Comparison of ENCODE assay signal across 16 cellular contexts in the genomic region with DNA sequence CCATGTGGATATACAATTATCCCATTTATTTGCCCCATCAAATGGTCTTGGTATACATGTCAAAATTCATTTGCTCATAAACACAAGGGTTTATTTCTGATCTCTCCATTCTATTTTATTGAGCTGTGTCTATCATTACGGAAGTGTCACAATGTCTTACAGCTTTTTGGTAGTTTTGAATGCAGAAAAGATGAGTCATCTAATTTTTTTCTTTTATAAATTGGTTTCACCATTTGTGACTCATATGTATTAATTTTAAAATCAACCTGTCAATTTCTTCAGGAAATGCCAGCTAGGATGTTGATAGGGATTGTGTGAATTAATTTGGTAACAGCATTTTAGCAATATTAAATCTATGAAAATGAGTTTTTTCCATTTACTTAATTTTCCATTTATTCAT.
DNase-seq lines count a peak whose midpoint lies in the region; ATAC-seq, FAIRE-seq and TF ChIP-seq lines count a peak whose summit lies in the region.
"Had no signal": no experiment of that assay in that cellular context is flagged by ENCODE, and none has a peak within 500 bp of the region (broad histone marks: within the 10 kb centered on the region; RNA-seq: fewer than 3 reads in every experiment).

No MANE protein-coding gene starts in this region.

- FAIRE-seq in HepG2 (lab: Jason Lieb, UNC) (no peak), bronchial epithelial cell (lab: Jason Lieb, UNC) (no peak)
- FAIRE-seq: D721Med, GM12891 had no signal

- H3K36me3 ChIP-seq in HepG2 (replicated peaks in 1 of 2; ENCODE audit: control insufficient read depth in 1 of 2, insufficient read depth in 2 of 2, low read length in 2 of 2) (no peaks in the 10 kb centered on the region), right lobe of liver (no peaks in the 10 kb centered on the region), bronchial epithelial cell (ENCODE audit: control insufficient read depth, insufficient read depth, low read length) (no peaks in the 10 kb centered on the region)
- H3K36me3 ChIP-seq: HAP-1 had no signal

- no peak overlapping the region for H2AFZ ChIP-seq in HepG2 (ENCODE audit: low read length)
- H2AFZ ChIP-seq: GM23248 had no signal

- H3K9me3 ChIP-seq in HepG2 (ENCODE audit: low read length) (no peaks in the 10 kb centered on the region), right lobe of liver (no peaks in the 10 kb centered on the region), T-helper 17 cell (ENCODE audit: control insufficient read depth, low read length, poor library complexity, severe bottlenecking) (no peaks in the 10 kb centered on the region)
- H3K9me3 ChIP-seq: Caco-2, HAP-1 had no signal

- no peak overlapping the region for H3K4me3 Mint-ChIP-seq in T-helper 17 cell
- H3K4me3 Mint-ChIP-seq: CD4-positive, alpha-beta T cell had no signal

- H3K27ac ChIP-seq in HepG2 (ENCODE audit: extremely low read length, insufficient read depth, low read length) (no peak overlapping the region), right lobe of liver (no peak overlapping the region)
- H3K27ac ChIP-seq: C4-2B, GM23248 had no signal

- CTCF ChIA-PET in HepG2 (lab: Yijun Ruan, JAX; ENCODE audit: low intra/inter-chr PET ratio, low total read pairs), result no interaction called here

- TF ChIP-seq RAD21 in HepG2 (CRISPR knock-in tag; IDR thresholded peaks at IDR 0.05), result no peak

- no peaks in the 10 kb centered on the region for H3K4me1 ChIP-seq in HepG2 (ENCODE audit: insufficient read depth, low read length)
- no peaks in the 10 kb centered on the region for H3K4me1 ChIP-seq in right lobe of liver
- H3K4me1 ChIP-seq: HAP-1 had no signal

- BruUV-seq in HepG2 (replicated peaks; lab: Mats Ljungman, UMichigan), result no TSS peak

- H3K79me2 ChIP-seq in HepG2 (ENCODE audit: insufficient read depth, low read length), result no peaks in the 10 kb centered on the region

- H3K27me3 ChIP-seq in HepG2 (ENCODE audit: control insufficient read depth in 1 of 2, insufficient read depth in 2 of 2, low read length in 2 of 2) (no peaks in the 10 kb centered on the region), right lobe of liver (no peaks in the 10 kb centered on the region), bronchial epithelial cell (ENCODE audit: control insufficient read depth, insufficient read depth, low read length) (no peaks in the 10 kb centered on the region)

- no peak for TF ChIP-seq POLR2A in HepG2 (IDR thresholded peaks at IDR 0.05; ENCODE audit: insufficient read depth in 1 of 2, low read depth in 2 of 2, low read length in 2 of 2)
- TF ChIP-seq POLR2A in right lobe of liver (IDR thresholded peaks at IDR 0.05), result no peak

- POLR2A ChIA-PET in HepG2 (lab: Yijun Ruan, JAX), result no interaction called here

- TF ChIP-seq EP300 in HepG2 (IDR thresholded peaks at IDR 0.05; ENCODE audit: low read depth in 2 of 2, low read length in 2 of 2), result no peak
- TF ChIP-seq EP300 in HepG2 (CRISPR knock-in tag; IDR thresholded peaks at IDR 0.05; ENCODE audit: borderline replicate concordance), result no peak

- H3K4me1 Mint-ChIP-seq in T-helper 17 cell, result no peaks in the 10 kb centered on the region

- in situ Hi-C loops in HepG2 (cut with HindIII; ENCODE audit: extremely low pct_ligation_motif_present, low pct_unique_long_range_greater_than_20kb), result no loop called here

- no peaks in the 10 kb centered on the region for H3K36me3 Mint-ChIP-seq in T-helper 17 cell (ENCODE audit: low read depth)

- H3K27me3 Mint-ChIP-seq in T-helper 17 cell, result no peaks in the 10 kb centered on the region
- H3K27me3 Mint-ChIP-seq: CD4-positive, alpha-beta T cell had no signal

- no peaks in the 10 kb centered on the region for H4K20me1 ChIP-seq in HepG2 (ENCODE audit: insufficient read depth, low read length)

- no peak for ATAC-seq in HepG2
- no peak for ATAC-seq in right lobe of liver
- ATAC-seq in HG03039 (IDR thresholded peaks at IDR 0.05; ENCODE audit: unreplicated experiment), result no peak
- no peak for ATAC-seq in T-helper 17 cell

- H3K9ac ChIP-seq in HepG2 (ENCODE audit: insufficient read depth, low read depth, low read length), result no peak overlapping the region
- H3K9ac ChIP-seq: GM23248 had no signal

- DNase-seq in HepG2 (ENCODE audit: low spot score), result no peak
- no peak for DNase-seq in right lobe of liver
- DNase-seq in bronchial epithelial cell (ENCODE audit: low read depth), result peak; percentile 14
- peak; percentile 4 for DNase-seq in putamen (ENCODE audit: low spot score)
- no peak for DNase-seq in SK-N-DZ (ENCODE audit: low spot score)
- DNase-seq in T-helper 17 cell, result no peak
- DNase-seq: 8988T; ACHN; Caco-2; CD4-positive, alpha-beta T cell; GM23248 had no signal

- no peak overlapping the region for H3K4me2 ChIP-seq in HepG2 (ENCODE audit: low read depth, low read length)

- TF ChIP-seq CTCF in HepG2 (CRISPR knock-in tag; IDR thresholded peaks at IDR 0.05) (no peak), right lobe of liver (IDR thresholded peaks at IDR 0.05) (no peak), bronchial epithelial cell (IDR thresholded peaks at IDR 0.05; ENCODE audit: insufficient read depth, low read length, severe bottlenecking) (no peak)

- H3K4me3 ChIP-seq in HepG2 (replicated peaks in 1 of 3; ENCODE audit: insufficient read depth in 1 of 3, low read depth in 2 of 3, low read length in 3 of 3), result no peak overlapping the region
- no peak overlapping the region for H3K4me3 ChIP-seq in right lobe of liver
- no peak overlapping the region for H3K4me3 ChIP-seq in bronchial epithelial cell (ENCODE audit: low read depth, low read length)
- H3K4me3 ChIP-seq: GM23248, HAP-1 had no signal

- H3K27ac Mint-ChIP-seq in T-helper 17 cell, result no peak overlapping the region
- H3K27ac Mint-ChIP-seq: CD4-positive, alpha-beta T cell had no signal

- intact Hi-C loops in HepG2 (cut with micrococcal nuclease; ENCODE audit: unreplicated experiment), result no loop called here
- intact Hi-C loops in right lobe of liver (cut with DNase I), result no loop called here

- WGBS in HepG2 (ENCODE audit: low lambda C conversion rate), result 2% methylated on average over 1 of the region's 1 CpG
- WGBS in right lobe of liver (ENCODE audit: insufficient coverage, low coverage, low lambda C conversion rate, missing lambda C conversion rate), result 55% methylated on average over 1 of the region's 1 CpG

TF ChIP-seq in HepG2, 621 proteins besides CTCF, POLR2A, EP300 and RAD21:
- TF ChIP-seq THRA (CRISPR knock-in tag; IDR thresholded peaks at IDR 0.05; ENCODE audit: borderline replicate concordance), result no peak
- peak; percentile 17; the same call in 1 of the 2 replicates for TF ChIP-seq MAFF (IDR thresholded peaks at IDR 0.05; ENCODE audit: low read depth, low read length)
- no peak for TF ChIP-seq PCBP1 (IDR thresholded peaks at IDR 0.05; ENCODE audit: borderline replicate concordance, low read depth, low read length)
- TF ChIP-seq MAFK (conservative IDR thresholded peaks at IDR 0.05 in 1 of 2, IDR thresholded peaks at IDR 0.05 in 1 of 2; ENCODE audit: low read length in 2 of 2), result peak; percentile 28 to 56; a peak in 3 of 4 replicates

Comparison
In these comparisons a context has a peak if more than half of its experiments do, and no peak if none do; other contexts are left out.
1. DNase-seq: peak in bronchial epithelial cell (single experiment) and putamen (single experiment); none in HepG2 (single experiment), right lobe of liver (0 of 3), SK-N-DZ (single experiment) and T-helper 17 cell (0 of 3).